17 cellular contexts compared by ENCODE assay signal in the genomic region with DNA sequence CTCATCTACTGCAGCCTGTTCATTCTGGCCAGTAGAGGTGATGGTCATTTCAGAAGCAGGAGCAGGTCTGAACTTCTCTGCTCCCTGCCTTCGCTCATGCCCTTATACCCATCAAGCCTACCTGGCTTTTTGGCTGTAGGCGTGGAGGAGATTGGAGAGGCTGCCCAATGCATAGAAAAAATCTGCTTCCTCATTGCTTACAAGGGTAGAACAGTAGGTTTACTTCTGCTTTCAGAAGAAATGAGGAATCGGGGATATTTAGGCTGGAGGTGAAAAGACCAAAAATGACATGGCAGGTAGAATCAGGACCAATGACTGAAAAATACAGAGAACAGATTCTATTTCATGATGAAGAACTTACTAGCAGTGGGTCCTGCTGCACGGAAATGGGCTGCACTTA.
A peak's percentile ranks its signal among the peaks of the same experiment; 100 is the strongest.
DNase-seq lines count a peak whose midpoint lies in the region; ATAC-seq and TF ChIP-seq lines count a peak whose summit lies in the region.
"Had no signal": no experiment of that assay in that cellular context is flagged by ENCODE, and none has a peak within 500 bp of the region (broad histone marks: within the 10 kb centered on the region; RNA-seq: fewer than 3 reads in every experiment).

No MANE protein-coding gene starts in this region.

- no peak overlapping the region for H3K4me3 Mint-ChIP-seq in activated T-cell treated with anti-CD3 and anti-CD28 coated beads, Interleukin-2, amount 50 U/mL, for 24 hours
- H3K4me3 Mint-ChIP-seq: CD8-positive, alpha-beta T cell had no signal

- DNase-seq in activated T-cell treated with anti-CD3 and anti-CD28 coated beads, Interleukin-2, amount 50 U/mL, for 24 hours = no peak
- DNase-seq in activated T-cell treated with anti-CD3 and anti-CD28 coated beads for 4 hours (no peak), hepatocyte (ENCODE audit: low spot score) (no peak), caudate nucleus (lab: John Stamatoyannopoulos, UW) (no peak), NCI-H1092 (lab: John Stamatoyannopoulos, UW) (no peak)
- DNase-seq: activated CD4-positive, alpha-beta T cell treated with anti-CD3 and anti-CD28 coated beads for 4 hours; activated CD8-positive, alpha-beta memory T cell treated with anti-CD3 and anti-CD28 coated beads, Interleukin-2, amount 50 U/mL, for 48 hours; activated naive CD4-positive, alpha-beta T cell treated with anti-CD3 and anti-CD28 coated beads, Interleukin-2, amount 50 U/mL, for 16 hours; CD8-positive, alpha-beta T cell; gastrocnemius medialis; mesendoderm; NCI-H524 treated with DMSO at 0.1 percent for 48 hours; T-helper 1 cell had no signal

- no peaks in the 10 kb centered on the region for H3K9me3 Mint-ChIP-seq in activated T-cell treated with anti-CD3 and anti-CD28 coated beads, Interleukin-2, amount 50 U/mL, for 24 hours
- H3K9me3 Mint-ChIP-seq: CD8-positive, alpha-beta T cell had no signal

- no peak for ATAC-seq in GM19455 (IDR thresholded peaks at IDR 0.05; ENCODE audit: unreplicated experiment)
- ATAC-seq: CD8-positive, alpha-beta T cell; gastrocnemius medialis had no signal

- H3K36me3 Mint-ChIP-seq in activated T-cell treated with anti-CD3 and anti-CD28 coated beads, Interleukin-2, amount 50 U/mL, for 24 hours (ENCODE audit: low read depth) = peaks cover 79% of the 10 kb centered on the region

- H3K79me2 ChIP-seq in hepatocyte = no peaks in the 10 kb centered on the region

- H3K9me2 ChIP-seq in hepatocyte (replicated peaks; ENCODE audit: insufficient read depth) = no peaks in the 10 kb centered on the region

- H3K4me3 ChIP-seq in hepatocyte = no peak overlapping the region
- H3K4me3 ChIP-seq: cardiac muscle cell, gastrocnemius medialis had no signal

- H3K27ac Mint-ChIP-seq in activated T-cell treated with anti-CD3 and anti-CD28 coated beads, Interleukin-2, amount 50 U/mL, for 24 hours = peak overlapping the region; percentile 13
- H3K27ac Mint-ChIP-seq: CD8-positive, alpha-beta T cell had no signal

- no peaks in the 10 kb centered on the region for H3K27me3 ChIP-seq in hepatocyte
- H3K27me3 ChIP-seq: cardiac muscle cell, gastrocnemius medialis had no signal

- no peaks in the 10 kb centered on the region for H3K4me1 ChIP-seq in hepatocyte (ENCODE audit: insufficient read depth)
- H3K4me1 ChIP-seq: gastrocnemius medialis had no signal

- H3K27me3 Mint-ChIP-seq in activated T-cell treated with anti-CD3 and anti-CD28 coated beads, Interleukin-2, amount 50 U/mL, for 24 hours = no peaks in the 10 kb centered on the region

- H4K20me1 ChIP-seq in hepatocyte (ENCODE audit: insufficient read depth, poor library complexity, severe bottlenecking) = no peaks in the 10 kb centered on the region

- H3K27ac ChIP-seq in VCaP = peak overlapping the region; percentile 43; the same call in 1 of the 2 replicates
- peak overlapping the region; percentile 76 for H3K27ac ChIP-seq in hepatocyte
- H3K27ac ChIP-seq in temporal lobe (ENCODE audit: low read depth, low read length) = peak overlapping the region; percentile 30
- H3K27ac ChIP-seq in caudate nucleus (ENCODE audit: low read depth, low read length) = no peak overlapping the region
- H3K27ac ChIP-seq: cardiac muscle cell, gastrocnemius medialis had no signal

- 97% methylated on average over 4 of the region's 4 CpGs for WGBS in hepatocyte (ENCODE audit: low lambda C conversion rate, missing lambda C conversion rate)

- H3K36me3 ChIP-seq in hepatocyte (replicated peaks; ENCODE audit: insufficient read depth, low read depth) = no peaks in the 10 kb centered on the region

- H3K4me2 ChIP-seq in hepatocyte = no peak overlapping the region

- peaks cover 8% of the 10 kb centered on the region for H3K4me1 Mint-ChIP-seq in activated T-cell treated with anti-CD3 and anti-CD28 coated beads, Interleukin-2, amount 50 U/mL, for 24 hours (ENCODE audit: low read depth)

- H3K9me3 ChIP-seq in hepatocyte (ENCODE audit: low read depth) = no peaks in the 10 kb centered on the region
- H3K9me3 ChIP-seq: gastrocnemius medialis had no signal

- no peak overlapping the region for H2AFZ ChIP-seq in hepatocyte

- TF ChIP-seq CTCF in VCaP (conservative IDR thresholded peaks at IDR 0.05) = no peak
- TF ChIP-seq CTCF in hepatocyte (IDR thresholded peaks at IDR 0.05; ENCODE audit: poor library complexity) = no peak
